Comparison of ENCODE assay signal across 8 cellular contexts in genomic region chr6:73308712-73309533, GRCh38. TPM values are rescaled to one million over a fixed set of nuclear protein-coding genes. Genes with fewer than 3 reads are reported as not detected.
DNase-seq lines count a peak whose midpoint lies in the region; ATAC-seq and TF ChIP-seq lines count a peak whose summit lies in the region.

No MANE protein-coding gene starts in this region.

- intact Hi-C loops in activated CD8-positive, alpha-beta T cell treated with anti-CD3 and anti-CD28 coated beads for 36 hours (cut with micrococcal nuclease), result no loop called here

- H3K9ac ChIP-seq in smooth muscle cell (ENCODE audit: low read depth), result peak overlapping the region; percentile 56

- H3K9me3 ChIP-seq in right atrium auricular region (no peaks in the 10 kb centered on the region), smooth muscle cell (replicated peaks; ENCODE audit: low read depth) (no peaks in the 10 kb centered on the region)

- H3F3A ChIP-seq in smooth muscle cell (ENCODE audit: low read depth), result no peaks in the 10 kb centered on the region

- no peaks in the 10 kb centered on the region for H3K36me3 ChIP-seq in right atrium auricular region
- no peaks in the 10 kb centered on the region for H3K36me3 ChIP-seq in smooth muscle cell (ENCODE audit: low read depth)

- peak overlapping the region; percentile 83 for H3K27ac Mint-ChIP-seq in activated CD8-positive, alpha-beta T cell treated with anti-CD3 and anti-CD28 coated beads for 36 hours

- peaks cover 29% of the 10 kb centered on the region for H3K79me2 ChIP-seq in smooth muscle cell (ENCODE audit: low read depth)

- peak overlapping the region; percentile 85 for H3K4me3 Mint-ChIP-seq in activated CD8-positive, alpha-beta T cell treated with anti-CD3 and anti-CD28 coated beads for 36 hours

- peak overlapping the region; percentile 94 for H3K4me2 ChIP-seq in smooth muscle cell

- peaks cover 18% of the 10 kb centered on the region for H3K4me1 Mint-ChIP-seq in activated CD8-positive, alpha-beta T cell treated with anti-CD3 and anti-CD28 coated beads for 36 hours (ENCODE audit: low read depth)

- 67% methylated on average over 26 of the region's 26 CpGs for WGBS in smooth muscle cell (ENCODE audit: low lambda C conversion rate)

- H3K27ac ChIP-seq in HL-60 (replicated peaks), result no peak overlapping the region
- no peak overlapping the region for H3K27ac ChIP-seq in right atrium auricular region
- H3K27ac ChIP-seq in smooth muscle cell (ENCODE audit: low read depth), result peak overlapping the region; percentile 13

- no peak for ATAC-seq in activated CD8-positive, alpha-beta T cell treated with anti-CD3 and anti-CD28 coated beads for 36 hours
- no peak for ATAC-seq in HG03521 (IDR thresholded peaks at IDR 0.05; ENCODE audit: unreplicated experiment)

- POLR2A ChIA-PET in activated CD8-positive, alpha-beta T cell treated with anti-CD3 and anti-CD28 coated beads for 36 hours (lab: Charles Lee), result no interaction called here

- CTCF ChIA-PET in activated CD8-positive, alpha-beta T cell treated with anti-CD3 and anti-CD28 coated beads for 36 hours (lab: Charles Lee), result interaction anchor here (0.8 to 1.2 kb wide), 6 partner anchors 10 to 344 kb away, joined by 3 to 4 read pairs (median 3); no protein-coding TSS in a partner anchor

- H2AFZ ChIP-seq in smooth muscle cell (ENCODE audit: low read depth), result peak overlapping the region; percentile 88

- DNase-seq in COR-L47 (lab: John Stamatoyannopoulos, UW), result peak; percentile 37
- no peak for DNase-seq in HL-60 (ENCODE audit: low read depth in 1 of 2, low spot score in 1 of 2)
- DNase-seq in activated CD8-positive, alpha-beta T cell treated with anti-CD3 and anti-CD28 coated beads for 36 hours, result no peak
- DNase-seq in right atrium auricular region (ENCODE audit: low spot score), result no peak
- no peak for DNase-seq in smooth muscle cell (lab: John Stamatoyannopoulos, UW; ENCODE audit: unreplicated experiment)
- DNase-seq in mesenteric fat pad (ENCODE audit: low spot score), result no peak
- DNase-seq in T1000 (lab: John Stamatoyannopoulos, UW), result no peak

- peaks cover 19% of the 10 kb centered on the region for H3K27me3 ChIP-seq in HL-60 (ENCODE audit: insufficient read depth, poor library complexity, severe bottlenecking)
- H3K27me3 ChIP-seq in right atrium auricular region, result no peaks in the 10 kb centered on the region
- H3K27me3 ChIP-seq in smooth muscle cell (ENCODE audit: low read depth), result no peaks in the 10 kb centered on the region

- no peaks in the 10 kb centered on the region for H3K36me3 Mint-ChIP-seq in activated CD8-positive, alpha-beta T cell treated with anti-CD3 and anti-CD28 coated beads for 36 hours (ENCODE audit: low read depth)

- H3K9me3 Mint-ChIP-seq in activated CD8-positive, alpha-beta T cell treated with anti-CD3 and anti-CD28 coated beads for 36 hours, result peaks cover 3% of the 10 kb centered on the region

- H3K4me3 ChIP-seq in HL-60 (replicated peaks; ENCODE audit: insufficient read depth, low read length) (peak overlapping the region; percentile 1; the same call in 1 of the 2 replicates), right atrium auricular region (peak overlapping the region; percentile 38 to 59), smooth muscle cell (peak overlapping the region; percentile 69)

- peaks cover 28% of the 10 kb centered on the region for H3K27me3 Mint-ChIP-seq in activated CD8-positive, alpha-beta T cell treated with anti-CD3 and anti-CD28 coated beads for 36 hours

- peaks cover 0 to 18% of the 10 kb centered on the region in 2 donors for H3K4me1 ChIP-seq in right atrium auricular region
- peaks cover 4% of the 10 kb centered on the region for H3K4me1 ChIP-seq in smooth muscle cell (ENCODE audit: low read depth)

- H4K20me1 ChIP-seq in smooth muscle cell (ENCODE audit: low read depth), result no peaks in the 10 kb centered on the region

- TF ChIP-seq CTCF in HL-60 (IDR thresholded peaks at IDR 0.05; ENCODE audit: insufficient read depth, low read length) (no peak), right atrium auricular region (IDR thresholded peaks at IDR 0.05) (no peak), smooth muscle cell (IDR thresholded peaks at IDR 0.05; ENCODE audit: borderline replicate concordance, insufficient read depth, poor library complexity, severe bottlenecking) (no peak)
- no peak for TF ChIP-seq CTCF in activated CD8-positive, alpha-beta T cell treated with anti-CD3 and anti-CD28 coated beads for 36 hours (IDR thresholded peaks at IDR 0.05)

RNA-seq across cellular contexts. Expression of gene DPPA5, which starts 45.2 kb away (rescaled TPM):
- not detected for total RNA-seq in activated CD8-positive, alpha-beta T cell treated with anti-CD3 and anti-CD28 coated beads for 36 hours
- not detected for total RNA-seq in right atrium auricular region
- total RNA-seq in smooth muscle cell, result not detected in 2 replicates
- polyA plus RNA-seq in smooth muscle cell, result not detected in 2 replicates
- total RNA-seq in mesenteric fat pad, result not detected

RNA-seq across cellular contexts. Expression of gene KHDC1, which starts 45.9 kb away (rescaled TPM):
- 1 to 10 TPM; 3.5 TPM for total RNA-seq in activated CD8-positive, alpha-beta T cell treated with anti-CD3 and anti-CD28 coated beads for 36 hours
- total RNA-seq in right atrium auricular region (1 to 10 TPM; 1.8 to 4.8 TPM), smooth muscle cell (1.6 and 4.0 TPM in 2 replicates), mesenteric fat pad (0.35 TPM)
- 8.0 and 8.2 TPM in 2 replicates for polyA plus RNA-seq in smooth muscle cell

RNA-seq across cellular contexts. Expression of gene KHDC3L, which starts 53.5 kb away (rescaled TPM):
- total RNA-seq in activated CD8-positive, alpha-beta T cell treated with anti-CD3 and anti-CD28 coated beads for 36 hours, result not detected
- total RNA-seq in right atrium auricular region (not detected), smooth muscle cell (not detected in 2 replicates), mesenteric fat pad (not detected)
- polyA plus RNA-seq in smooth muscle cell, result 0.53 TPM in 1 of 2 replicates, not detected in the other

Comparison
In these comparisons a context has a peak if more than half of its experiments do, and no peak if none do; other contexts are left out.
1. H3K4me3 ChIP-seq: peak in every context shown above with its lines; median percentile 69 in smooth muscle cell; 48 in right atrium auricular region; 1 in HL-60.